8 cellular contexts compared by ENCODE assay signal in genomic region chr16:88662843-88663606, GRCh38. TPM values are rescaled to one million over a fixed set of nuclear protein-coding genes. Genes with fewer than 3 reads are reported as not detected.
A peak's percentile ranks its signal among the peaks of the same experiment; 100 is the strongest.
DNase-seq lines count a peak whose midpoint lies in the region; ATAC-seq, FAIRE-seq and TF ChIP-seq lines count a peak whose summit lies in the region.

TSS of gene MVD (minus strand) at chr16:88663091. CDS start at chr16:88663080, 11 bp downstream.

- WGBS in smooth muscle cell (ENCODE audit: low lambda C conversion rate), result under 1% methylated on average over 68 of the region's 88 CpGs

- TF ChIP-seq CTCF in AG04449 (IDR thresholded peaks at IDR 0.05; ENCODE audit: insufficient read depth, low read length, missing control alignments), result no peak
- TF ChIP-seq CTCF in WI38 (IDR thresholded peaks at IDR 0.05; ENCODE audit: low read depth, low read length), result no peak
- no peak for TF ChIP-seq CTCF in bronchial epithelial cell (IDR thresholded peaks at IDR 0.05; ENCODE audit: insufficient read depth, low read length, severe bottlenecking)
- no peak for TF ChIP-seq CTCF in smooth muscle cell (IDR thresholded peaks at IDR 0.05; ENCODE audit: borderline replicate concordance, insufficient read depth, poor library complexity, severe bottlenecking)

- ATAC-seq in GM18870 (IDR thresholded peaks at IDR 0.05; ENCODE audit: unreplicated experiment) (peak; percentile 81), HG03135 (IDR thresholded peaks at IDR 0.05; ENCODE audit: unreplicated experiment) (peak; percentile 94)

- peak within 1 kb of the TSS; percentile 85 for H3K27ac ChIP-seq in smooth muscle cell (ENCODE audit: low read depth)

- H3K4me2 ChIP-seq in smooth muscle cell, result peak within 1 kb of the TSS; percentile 100

- peaks cover 55% of the 10 kb centered on the region for H3K79me2 ChIP-seq in smooth muscle cell (ENCODE audit: low read depth)

- no peak for FAIRE-seq in bronchial epithelial cell (lab: Jason Lieb, UNC)

- H3K9me3 ChIP-seq in smooth muscle cell (replicated peaks; ENCODE audit: low read depth), result no peaks in the 10 kb centered on the region

- peak within 1 kb of the TSS; percentile 95 for H3K9ac ChIP-seq in smooth muscle cell (ENCODE audit: low read depth)

- H2AFZ ChIP-seq in smooth muscle cell (ENCODE audit: low read depth), result peak within 1 kb of the TSS; percentile 90

- POLR2A ChIA-PET in AG04449 (lab: Yijun Ruan, JAX), result interaction anchor here (0.6 to 1.1 kb wide), 5 partner anchors 13 to 195 kb away, joined by 3 read pairs; no protein-coding TSS in a partner anchor

- H3K36me3 ChIP-seq in bronchial epithelial cell (ENCODE audit: control insufficient read depth, insufficient read depth, low read length) (no peaks in the 10 kb centered on the region), smooth muscle cell (ENCODE audit: low read depth) (no peaks in the 10 kb centered on the region)

- DNase-seq in AG04449 (ENCODE audit: low read depth, low spot score) (peak; percentile 77), NCI-H2227 treated with DMSO at 0.1 percent for 48 hours (lab: John Stamatoyannopoulos, UW) (peak; percentile 89), bronchial epithelial cell (ENCODE audit: low read depth) (peak; percentile 92), iPS-NIHi11 (ENCODE audit: low spot score) (peak; percentile 100), smooth muscle cell (lab: John Stamatoyannopoulos, UW; ENCODE audit: unreplicated experiment) (peak; percentile 87)

- H3K4me1 ChIP-seq in smooth muscle cell (ENCODE audit: low read depth), result peaks cover 5% of the 10 kb centered on the region

- CTCF ChIA-PET in AG04449 (lab: Yijun Ruan, JAX), result interaction anchor here (1.2 to 2.0 kb wide), 5 partner anchors 10 to 195 kb away, joined by 3 to 6 read pairs (median 3); no protein-coding TSS in a partner anchor

- no peaks in the 10 kb centered on the region for H3F3A ChIP-seq in smooth muscle cell (ENCODE audit: low read depth)

- no peaks in the 10 kb centered on the region for H3K27me3 ChIP-seq in bronchial epithelial cell (ENCODE audit: control insufficient read depth, insufficient read depth, low read length)
- no peaks in the 10 kb centered on the region for H3K27me3 ChIP-seq in smooth muscle cell (ENCODE audit: low read depth)

- H4K20me1 ChIP-seq in smooth muscle cell (ENCODE audit: low read depth), result peaks cover 42% of the 10 kb centered on the region

- H3K4me3 ChIP-seq in AG04449 (ENCODE audit: low read depth, low read length) (peak within 1 kb of the TSS; percentile 98), WI38 (ENCODE audit: low read depth, low read length) (peak within 1 kb of the TSS; percentile 89), bronchial epithelial cell (ENCODE audit: low read depth, low read length) (peak within 1 kb of the TSS; percentile 98), smooth muscle cell (peak within 1 kb of the TSS; percentile 85)

RNA-seq across cellular contexts. Expression of gene MVD, which starts in this region (rescaled TPM):
- 34.6 and 56.6 TPM in 2 replicates for total RNA-seq in bronchial epithelial cell
- total RNA-seq in smooth muscle cell, result 25.7 and 46.1 TPM in 2 replicates
- 85.9 and 113 TPM in 2 replicates for polyA plus RNA-seq in smooth muscle cell

Comparison
In these comparisons a context has a peak if more than half of its experiments do, and no peak if none do; other contexts are left out.
1. Peak in every context shown above with its lines: DNase-seq, ATAC-seq, H3K4me3 ChIP-seq and H3K27ac ChIP-seq.